Comparison of ENCODE assay signal across 6 cellular contexts in genomic region chr17:31287932-31288331, GRCh38. TPM values are rescaled to one million over a fixed set of nuclear protein-coding genes. Genes with fewer than 3 reads are reported as not detected.
"Had no signal": no experiment of that assay in that cellular context is flagged by ENCODE, and none has a peak within 500 bp of the region (broad histone marks: within the 10 kb centered on the region; RNA-seq: fewer than 3 reads in every experiment).

No MANE protein-coding gene starts in this region.

RNA-seq across cellular contexts. Expression of gene OMG, which starts 9.1 kb away (rescaled TPM):
- total RNA-seq: hepatocyte, kidney, kidney epithelial cell, lower leg skin, mesothelial cell of epicardium had no signal

RNA-seq across cellular contexts. Expression of gene EVI2B, which starts 25.9 kb away (rescaled TPM):
- total RNA-seq: hepatocyte, kidney epithelial cell, lung microvascular endothelial cell, mesothelial cell of epicardium had no signal

RNA-seq across cellular contexts. Expression of gene EVI2A, which starts 33.5 kb away (rescaled TPM):
- total RNA-seq: kidney epithelial cell, mesothelial cell of epicardium had no signal
